Comparison of ENCODE assay signal across 8 cellular contexts in the genomic region with DNA sequence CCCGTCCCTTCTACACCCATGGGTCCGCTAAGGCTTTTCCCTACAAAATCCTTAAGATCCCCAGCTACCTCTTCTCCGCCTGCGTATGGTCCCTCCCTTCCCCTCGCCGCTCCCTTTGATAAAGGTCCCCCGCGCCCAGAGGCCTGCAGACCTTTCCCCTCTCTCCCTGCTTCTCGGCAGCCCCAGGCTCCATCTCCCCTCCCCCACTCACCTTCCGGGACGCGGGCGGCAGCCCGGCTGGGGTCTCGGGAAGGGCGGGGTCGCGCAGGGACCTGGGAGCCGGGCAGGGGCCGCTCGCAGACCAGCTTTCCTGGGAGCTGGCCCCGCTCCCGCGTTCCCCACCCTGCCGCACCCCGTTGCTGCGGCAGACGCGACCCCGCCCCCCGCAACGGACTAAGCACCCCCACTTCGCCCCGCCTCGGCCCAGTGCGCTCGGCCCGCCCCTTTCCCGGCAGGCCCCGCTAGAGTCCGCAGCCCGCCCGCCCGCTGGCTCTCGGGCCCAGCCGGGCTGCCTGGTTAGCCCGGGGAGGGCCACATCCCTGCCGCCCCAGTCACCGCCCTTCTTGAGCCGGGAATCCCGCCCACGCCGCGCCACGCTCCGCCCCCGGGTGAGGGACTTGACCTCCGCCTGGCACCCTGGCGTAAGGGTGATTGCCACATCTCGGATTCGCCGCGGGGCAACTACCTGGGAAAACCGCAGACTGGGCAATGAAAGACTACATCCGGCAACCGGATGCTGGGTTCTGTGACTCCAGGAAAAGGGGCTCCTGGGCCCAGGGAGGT.
DNase-seq lines count a peak whose midpoint lies in the region; ATAC-seq and TF ChIP-seq lines count a peak whose summit lies in the region.

A gene with protein sequence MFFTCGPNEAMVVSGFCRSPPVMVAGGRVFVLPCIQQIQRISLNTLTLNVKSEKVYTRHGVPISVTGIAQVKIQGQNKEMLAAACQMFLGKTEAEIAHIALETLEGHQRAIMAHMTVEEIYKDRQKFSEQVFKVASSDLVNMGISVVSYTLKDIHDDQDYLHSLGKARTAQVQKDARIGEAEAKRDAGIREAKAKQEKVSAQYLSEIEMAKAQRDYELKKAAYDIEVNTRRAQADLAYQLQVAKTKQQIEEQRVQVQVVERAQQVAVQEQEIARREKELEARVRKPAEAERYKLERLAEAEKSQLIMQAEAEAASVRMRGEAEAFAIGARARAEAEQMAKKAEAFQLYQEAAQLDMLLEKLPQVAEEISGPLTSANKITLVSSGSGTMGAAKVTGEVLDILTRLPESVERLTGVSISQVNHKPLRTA (minus strand): TSS at position 372 of the 783 bp plus-strand sequence. CDS start 498 bp downstream, outside the sequence.

- peak; percentile 73 to 83 for DNase-seq in NCI-H2081 (lab: John Stamatoyannopoulos, UW)
- DNase-seq in NCI-H2081 treated with DMSO at 0.1 percent for 48 hours (lab: John Stamatoyannopoulos, UW) = no peak
- DNase-seq in NCI-H2196 (lab: John Stamatoyannopoulos, UW; ENCODE audit: unreplicated experiment) = peak; percentile 97
- peak; percentile 82 to 99 for DNase-seq in T47D (ENCODE audit: low read depth in 1 of 2, low spot score in 1 of 2)

- TF ChIP-seq CTCF in VCaP (conservative IDR thresholded peaks at IDR 0.05) = no peak

- H3K27me3 ChIP-seq in iPS-20b (ENCODE audit: insufficient read depth, low read length) = peaks cover 8% of the 10 kb centered on the region; the same call in 1 of the 2 replicates

- H3K9ac ChIP-seq in iPS-20b (ENCODE audit: low read depth, low read length) = peak within 1 kb of the TSS; percentile 90

- H3K27ac ChIP-seq in VCaP (peak within 1 kb of the TSS; percentile 84), iPS-20b (ENCODE audit: low read length) (peak within 1 kb of the TSS; percentile 82), skin epidermis (peak within 1 kb of the TSS; percentile 82 to 98 (median 94))

- peak within 1 kb of the TSS; percentile 96 for H3K4me3 ChIP-seq in iPS-20b (ENCODE audit: low read length)
- peak within 1 kb of the TSS; percentile 67 to 88 (median 74) for H3K4me3 ChIP-seq in skin epidermis

- peaks cover 9% of the 10 kb centered on the region; the same call in 1 of the 2 replicates for H3K4me1 ChIP-seq in iPS-20b (ENCODE audit: insufficient read depth, low read length)

- in situ Hi-C loops in T47D (cut with HindIII; ENCODE audit: low pct_unique_long_range_greater_than_20kb, low sequenced_read_pairs) = no loop called here

- peak; percentile 71 for ATAC-seq in HG03045 (IDR thresholded peaks at IDR 0.05; ENCODE audit: unreplicated experiment)

- H3K9me3 ChIP-seq in iPS-20b (ENCODE audit: insufficient read depth, low read depth, low read length) = no peaks in the 10 kb centered on the region

- H3K36me3 ChIP-seq in iPS-20b (ENCODE audit: insufficient read depth, low read depth, low read length) = peaks cover 39% of the 10 kb centered on the region
